ENCODE assay signal across 16 cellular contexts in the genomic region with DNA sequence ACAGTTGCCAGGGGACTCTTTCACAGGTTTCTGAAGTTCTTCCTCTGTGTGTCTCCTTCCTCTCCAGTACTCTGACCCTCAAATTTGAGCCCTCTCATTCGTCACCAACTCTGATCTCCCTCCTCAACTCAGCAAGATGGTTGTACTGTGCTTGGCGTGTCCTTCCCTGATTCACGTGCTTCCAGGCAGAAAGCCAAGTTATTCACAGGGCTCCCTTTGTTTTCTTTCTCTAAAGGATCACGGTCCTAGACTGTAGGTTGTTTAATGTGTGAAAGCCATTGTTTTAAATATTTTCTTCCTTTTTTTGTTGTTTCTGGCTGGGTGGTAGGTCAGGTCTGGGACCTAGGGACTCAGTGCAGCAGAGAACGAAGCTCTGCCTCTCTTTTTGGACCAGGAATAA.
A peak's percentile ranks its signal among the peaks of the same experiment; 100 is the strongest.
DNase-seq lines count a peak whose midpoint lies in the region; TF ChIP-seq lines count a peak whose summit lies in the region.
"Had no signal": no experiment of that assay in that cellular context is flagged by ENCODE, and none has a peak within 500 bp of the region (broad histone marks: within the 10 kb centered on the region; RNA-seq: fewer than 3 reads in every experiment).

No MANE protein-coding gene starts in this region.

- DNase-seq in NCI-H1092 (lab: John Stamatoyannopoulos, UW) (peak; percentile 14), SK-MEL-5 (ENCODE audit: low read depth, low spot score) (peak; percentile 79), inferior parietal cortex (ENCODE audit: extremely low spot score) (peak; percentile 36), stomach (peak; percentile 26), SHP77 (lab: John Stamatoyannopoulos, UW) (no peak), GOT3 (lab: John Stamatoyannopoulos, UW) (no peak), iPS-NIHi11 (ENCODE audit: low spot score) (no peak)
- DNase-seq: activated naive CD4-positive, alpha-beta T cell treated with anti-CD3 and anti-CD28 coated beads for 36 hours; glutamatergic neuron; natural killer cell; NCI-H2029 treated with DMSO at 0.1 percent for 48 hours; sigmoid colon; stimulated activated CD4-positive, alpha-beta T cell treated with anti-CD3 and anti-CD28 coated beads, Interleukin-4, amount 100 ng/mL, for 4 hours had no signal

- H3K36me3 ChIP-seq in stomach, result no peaks in the 10 kb centered on the region
- H3K36me3 ChIP-seq: cardiac muscle cell, sigmoid colon, vagina had no signal

- intact Hi-C loops in stomach (cut with DNase I; ENCODE audit: low total_unique reads), result no loop called here

- TF ChIP-seq POLR2A in stomach (IDR thresholded peaks at IDR 0.05), result no peak

- no peak overlapping the region for H3K27ac ChIP-seq in stomach
- H3K27ac ChIP-seq: cardiac muscle cell, sigmoid colon, vagina had no signal

- WGBS in stomach, 5 donors, result 19 to 33% (median 25%) methylated on average over 5 of the region's 5 CpGs

- no peak overlapping the region for H3K4me3 ChIP-seq in stomach
- H3K4me3 ChIP-seq: cardiac muscle cell, GM23338, sigmoid colon, vagina had no signal

- H3K27me3 ChIP-seq in stomach, result no peaks in the 10 kb centered on the region
- H3K27me3 ChIP-seq: cardiac muscle cell, sigmoid colon, vagina had no signal

- TF ChIP-seq CTCF in stomach (IDR thresholded peaks at IDR 0.05), result no peak

- no peak for TF ChIP-seq EP300 in stomach (IDR thresholded peaks at IDR 0.05)

- no peaks in the 10 kb centered on the region for H3K9me3 ChIP-seq in stomach
- H3K9me3 ChIP-seq: sigmoid colon, vagina had no signal

- H3K4me1 ChIP-seq in stomach, result peaks cover 0 to 15% (median 4%) of the 10 kb centered on the region in 4 donors
- H3K4me1 ChIP-seq: vagina had no signal

- in situ Hi-C loops in SK-MEL-5 (cut with HindIII; ENCODE audit: low pct_unique_long_range_greater_than_20kb, low sequenced_read_pairs), result no loop called here

Comparison
In these comparisons a context has a peak if more than half of its experiments do, and no peak if none do; other contexts are left out.
1. DNase-seq: peak in NCI-H1092 (single experiment), SK-MEL-5 (single experiment), inferior parietal cortex (single experiment) and stomach (single experiment); none in SHP77 (0 of 2), GOT3 (single experiment) and iPS-NIHi11 (single experiment).